8 cellular contexts compared by ENCODE assay signal in the genomic region with DNA sequence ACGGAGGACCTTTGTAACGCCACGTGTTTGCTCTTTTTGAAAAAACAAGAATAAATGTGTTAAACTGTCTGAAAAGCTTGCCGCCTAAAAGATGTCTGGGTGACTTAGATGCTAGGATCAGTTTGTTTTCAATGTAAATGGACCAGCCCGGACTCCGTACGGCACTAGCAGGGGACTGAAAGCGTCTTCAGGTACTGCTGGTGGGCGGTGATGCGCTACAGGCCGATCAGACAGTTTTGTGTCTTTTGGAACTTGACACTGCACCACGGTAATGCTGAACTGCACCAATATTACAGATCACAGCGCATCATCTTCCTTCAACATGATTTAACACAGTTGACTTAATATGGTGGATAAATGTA. TPM values are rescaled to one million over a fixed set of nuclear protein-coding genes. Genes with fewer than 3 reads are reported as not detected.
DNase-seq lines count a peak whose midpoint lies in the region; ATAC-seq and TF ChIP-seq lines count a peak whose summit lies in the region.

No MANE protein-coding gene starts in this region.

- no peak overlapping the region for H2BK5ac ChIP-seq in mesendoderm (ENCODE audit: low read length)

- no peak overlapping the region for H3K23ac ChIP-seq in mesendoderm (ENCODE audit: low read length)

- peak overlapping the region; percentile 87 to 94 for H3K9ac ChIP-seq in duodenal mucosa (ENCODE audit: low read depth in 1 of 2, low read length in 2 of 2)
- peak overlapping the region; percentile 96 for H3K9ac ChIP-seq in mesendoderm (ENCODE audit: low read length)
- peak overlapping the region; percentile 95 to 96 for H3K9ac ChIP-seq in stomach smooth muscle (ENCODE audit: low read length in 2 of 2)

- ATAC-seq in HG03460 (IDR thresholded peaks at IDR 0.05; ENCODE audit: unreplicated experiment), result peak; percentile 8

- H3K36me3 ChIP-seq in duodenal mucosa (ENCODE audit: control insufficient read depth in 1 of 2, insufficient read depth in 2 of 2, low read length in 2 of 2), result no peaks in the 10 kb centered on the region
- no peaks in the 10 kb centered on the region for H3K36me3 ChIP-seq in mesendoderm (ENCODE audit: control insufficient read depth, insufficient read depth, low read length)
- peaks cover 2% of the 10 kb centered on the region in 2 donors for H3K36me3 ChIP-seq in stomach smooth muscle (ENCODE audit: control insufficient read depth in 2 of 2, insufficient read depth in 2 of 2, low read length in 2 of 2)

- H3K4me1 Mint-ChIP-seq in T-helper 2 cell treated with Interferon-gamma antibody and Interleukin-4, amounts not matched to agents 5 μg/mL and 100 μg/mL, for 36 hours (ENCODE audit: low read depth), result peaks cover 17% of the 10 kb centered on the region

- H2BK15ac ChIP-seq in mesendoderm (replicated peaks; ENCODE audit: low read depth), result no peak overlapping the region

- H3K56ac ChIP-seq in mesendoderm (ENCODE audit: low read length), result peak overlapping the region; percentile 97

- no peak overlapping the region for H4K8ac ChIP-seq in mesendoderm (ENCODE audit: low read depth, low read length)

- no peak overlapping the region for H2AK5ac ChIP-seq in mesendoderm (ENCODE audit: low read length)

- peak overlapping the region; percentile 19 for H3K4ac ChIP-seq in mesendoderm (ENCODE audit: low read depth, low read length)

- H3K27me3 Mint-ChIP-seq in T-helper 2 cell treated with Interferon-gamma antibody and Interleukin-4, amounts not matched to agents 5 μg/mL and 100 μg/mL, for 36 hours (ENCODE audit: low read depth), result no peaks in the 10 kb centered on the region

- no peaks in the 10 kb centered on the region for H3K9me3 Mint-ChIP-seq in T-helper 2 cell treated with Interferon-gamma antibody and Interleukin-4, amounts not matched to agents 5 μg/mL and 100 μg/mL, for 36 hours

- CTCF ChIA-PET in GM10248 (lab: Yijun Ruan, JAX), result interaction anchor here (1.5 to 4.7 kb wide), 12 partner anchors 10 to 70 kb away, joined by 3 to 35 read pairs (median 10); a partner anchor contains a TSS

- H3K27ac Mint-ChIP-seq in T-helper 2 cell treated with Interferon-gamma antibody and Interleukin-4, amounts not matched to agents 5 μg/mL and 100 μg/mL, for 36 hours, result peak overlapping the region; percentile 88

- no peak for TF ChIP-seq CTCF in GM10248 (IDR thresholded peaks at IDR 0.05; ENCODE audit: control extremely low read depth, extremely low read depth, low read depth, missing control alignments)

- peak overlapping the region; percentile 74 to 93 for H3K4me3 ChIP-seq in duodenal mucosa (ENCODE audit: low read depth in 1 of 2, low read length in 2 of 2)
- peak overlapping the region; percentile 92 for H3K4me3 ChIP-seq in mesendoderm (ENCODE audit: low read length)
- H3K4me3 ChIP-seq in stomach smooth muscle (ENCODE audit: low read length in 2 of 2), result peak overlapping the region; percentile 88 to 98

- DNase-seq in GM10248 (ENCODE audit: extremely low spot score) (peak; percentile 47), mesendoderm (peak; percentile 61), occipital lobe (lab: John Stamatoyannopoulos, UW) (no peak), GM03348 (ENCODE audit: low spot score) (no peak)
- DNase-seq in T-helper 2 cell treated with Interferon-gamma antibody and Interleukin-4, amounts not matched to agents 5 μg/mL and 100 μg/mL, for 36 hours (ENCODE audit: low spot score), result no peak

- H3K4me1 ChIP-seq in duodenal mucosa (ENCODE audit: control insufficient read depth in 1 of 2, insufficient read depth in 2 of 2, low read length in 2 of 2), result peaks cover 11 to 16% of the 10 kb centered on the region in 2 donors
- H3K4me1 ChIP-seq in mesendoderm (ENCODE audit: control insufficient read depth, low read depth, low read length), result peaks cover 2% of the 10 kb centered on the region
- peaks cover 20% of the 10 kb centered on the region for H3K4me1 ChIP-seq in stomach smooth muscle (ENCODE audit: control insufficient read depth, insufficient read depth, low read length)

- peaks cover 20% of the 10 kb centered on the region for H3K79me2 ChIP-seq in mesendoderm (ENCODE audit: control insufficient read depth, insufficient read depth, low read length)

- H4K5ac ChIP-seq in mesendoderm (ENCODE audit: low read length), result no peak overlapping the region

- no peak overlapping the region for H3K18ac ChIP-seq in mesendoderm (ENCODE audit: low read length)

- POLR2A ChIA-PET in GM10248 (lab: Yijun Ruan, JAX), result interaction anchor here (0.5 to 1.5 kb wide), 3 partner anchors 21 to 86 kb away, joined by 3 to 5 read pairs (median 3); no protein-coding TSS in a partner anchor

- H2BK120ac ChIP-seq in mesendoderm (ENCODE audit: low read depth, low read length), result no peak overlapping the region

- H3K9me3 ChIP-seq in duodenal mucosa (ENCODE audit: control insufficient read depth in 1 of 2, low read length in 2 of 2), result no peaks in the 10 kb centered on the region
- H3K9me3 ChIP-seq in stomach smooth muscle (ENCODE audit: control insufficient read depth in 2 of 2, low read length in 2 of 2), result no peaks in the 10 kb centered on the region

- peak overlapping the region; percentile 67 for H3K4me2 ChIP-seq in mesendoderm (ENCODE audit: low read length)

- H3K4me3 Mint-ChIP-seq in T-helper 2 cell treated with Interferon-gamma antibody and Interleukin-4, amounts not matched to agents 5 μg/mL and 100 μg/mL, for 36 hours, result peak overlapping the region; percentile 91

- H3K79me1 ChIP-seq in mesendoderm (ENCODE audit: low read length), result no peaks in the 10 kb centered on the region

- WGBS in mesendoderm (ENCODE audit: extremely low coverage, insufficient coverage, low lambda C conversion rate), result no CpG with 5 or more reads among the region's 13 CpGs

- H3K27me3 ChIP-seq in duodenal mucosa (ENCODE audit: control insufficient read depth in 1 of 2, insufficient read depth in 2 of 2, low read length in 2 of 2) (no peaks in the 10 kb centered on the region), mesendoderm (ENCODE audit: insufficient read depth, low read length, poor library complexity) (no peaks in the 10 kb centered on the region), stomach smooth muscle (ENCODE audit: control insufficient read depth in 1 of 2, insufficient read depth in 2 of 2, low read length in 2 of 2) (no peaks in the 10 kb centered on the region)

- peak overlapping the region; percentile 84 for H3K27ac ChIP-seq in duodenal mucosa (ENCODE audit: low read depth, low read length)
- H3K27ac ChIP-seq in mesendoderm (ENCODE audit: low read depth, low read length), result peak overlapping the region; percentile 47
- H3K27ac ChIP-seq in stomach smooth muscle (ENCODE audit: low read length), result peak overlapping the region; percentile 87

- H3K36me3 Mint-ChIP-seq in T-helper 2 cell treated with Interferon-gamma antibody and Interleukin-4, amounts not matched to agents 5 μg/mL and 100 μg/mL, for 36 hours (ENCODE audit: low read depth), result peaks cover 4% of the 10 kb centered on the region

RNA-seq across cellular contexts. Expression of a gene that starts 0.7 kb away (rescaled TPM):
- polyA plus RNA-seq in mesendoderm (2013, experiment 1 of 2), result 47.5 TPM
- polyA plus RNA-seq in mesendoderm (2013, experiment 2 of 2), result 46.5 TPM
- total RNA-seq in occipital lobe, result 78.1 TPM

RNA-seq across cellular contexts. Expression of a gene that starts 27.5 kb away (rescaled TPM):
- 16.0 TPM for polyA plus RNA-seq in mesendoderm (2013, experiment 1 of 2)
- 15.8 TPM for polyA plus RNA-seq in mesendoderm (2013, experiment 2 of 2)
- 165 TPM for total RNA-seq in occipital lobe

RNA-seq across cellular contexts. Expression of a gene that starts 27.6 kb away (rescaled TPM):
- polyA plus RNA-seq in mesendoderm (2013, experiment 1 of 2), result 0.03 TPM
- 0.06 TPM for polyA plus RNA-seq in mesendoderm (2013, experiment 2 of 2)
- 0.62 TPM for total RNA-seq in occipital lobe

Comparison
In these comparisons a context has a peak if more than half of its experiments do, and no peak if none do; other contexts are left out.
1. DNase-seq: peak in GM10248 (single experiment) and mesendoderm (single experiment); none in T-helper 2 cell treated with Interferon-gamma antibody and Interleukin-4, amounts not matched to agents 5 μg/mL and 100 μg/mL, for 36 hours (single experiment), occipital lobe (single experiment) and GM03348 (single experiment).
2. Peak in every context shown above with its lines, with median percentiles within 50 percentile points of each other: H3K27ac ChIP-seq, H3K4me3 ChIP-seq and H3K9ac ChIP-seq.